1 cellular context compared by ENCODE assay signal in genomic region chr9:36949470-36949869, GRCh38.
TF ChIP-seq lines count a peak whose summit lies in the region.

No MANE protein-coding gene starts in this region.

TF ChIP-seq in H1, 55 proteins besides CTCF, POLR2A, EP300 and RAD21 (continued from another document):
- no peak for TF ChIP-seq ATF3 (IDR thresholded peaks at IDR 0.05; ENCODE audit: insufficient read depth, low read depth, low read length)
- no peak for TF ChIP-seq SP2 (IDR thresholded peaks at IDR 0.05; ENCODE audit: low read length)
- TF ChIP-seq FOSL1 (IDR thresholded peaks at IDR 0.05; ENCODE audit: insufficient read depth, low read depth, low read length): no peak
- no peak for TF ChIP-seq BRCA1 (IDR thresholded peaks at IDR 0.05; ENCODE audit: low read depth, low read length)
